1 cellular context compared by ENCODE assay signal in the genomic region with DNA sequence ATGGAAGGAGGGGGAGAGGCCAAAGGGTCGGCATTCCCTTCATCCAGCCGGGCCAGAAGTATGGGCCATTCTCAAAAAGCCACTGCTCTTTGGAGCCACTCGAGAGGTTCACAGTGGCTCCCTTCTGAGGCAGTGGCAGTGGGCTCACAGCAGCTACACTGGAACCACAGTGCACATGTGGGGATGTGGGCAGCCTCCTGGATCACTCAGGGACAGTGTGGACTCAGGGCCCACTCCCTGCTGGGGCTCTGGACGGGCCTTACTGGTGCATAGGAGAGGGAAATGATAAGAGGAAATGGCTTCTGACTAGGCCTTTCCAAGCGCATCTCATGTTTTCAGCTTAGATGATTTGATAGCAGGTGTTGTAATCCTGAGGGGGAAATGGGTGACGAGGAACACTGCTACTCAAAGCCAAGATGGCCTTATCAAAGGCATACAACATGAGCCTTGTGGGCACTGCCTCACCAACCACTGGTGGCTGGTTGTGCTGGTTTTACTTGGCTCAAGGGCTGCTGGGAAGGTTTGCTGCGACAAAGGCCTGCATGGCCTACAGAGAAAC.
TF ChIP-seq lines count a peak whose summit lies in the region.

No MANE protein-coding gene starts in this region.

TF ChIP-seq in HepG2, 621 proteins besides CTCF, POLR2A, EP300 and RAD21 (continued from another document):
- TF ChIP-seq, protein P1, sequence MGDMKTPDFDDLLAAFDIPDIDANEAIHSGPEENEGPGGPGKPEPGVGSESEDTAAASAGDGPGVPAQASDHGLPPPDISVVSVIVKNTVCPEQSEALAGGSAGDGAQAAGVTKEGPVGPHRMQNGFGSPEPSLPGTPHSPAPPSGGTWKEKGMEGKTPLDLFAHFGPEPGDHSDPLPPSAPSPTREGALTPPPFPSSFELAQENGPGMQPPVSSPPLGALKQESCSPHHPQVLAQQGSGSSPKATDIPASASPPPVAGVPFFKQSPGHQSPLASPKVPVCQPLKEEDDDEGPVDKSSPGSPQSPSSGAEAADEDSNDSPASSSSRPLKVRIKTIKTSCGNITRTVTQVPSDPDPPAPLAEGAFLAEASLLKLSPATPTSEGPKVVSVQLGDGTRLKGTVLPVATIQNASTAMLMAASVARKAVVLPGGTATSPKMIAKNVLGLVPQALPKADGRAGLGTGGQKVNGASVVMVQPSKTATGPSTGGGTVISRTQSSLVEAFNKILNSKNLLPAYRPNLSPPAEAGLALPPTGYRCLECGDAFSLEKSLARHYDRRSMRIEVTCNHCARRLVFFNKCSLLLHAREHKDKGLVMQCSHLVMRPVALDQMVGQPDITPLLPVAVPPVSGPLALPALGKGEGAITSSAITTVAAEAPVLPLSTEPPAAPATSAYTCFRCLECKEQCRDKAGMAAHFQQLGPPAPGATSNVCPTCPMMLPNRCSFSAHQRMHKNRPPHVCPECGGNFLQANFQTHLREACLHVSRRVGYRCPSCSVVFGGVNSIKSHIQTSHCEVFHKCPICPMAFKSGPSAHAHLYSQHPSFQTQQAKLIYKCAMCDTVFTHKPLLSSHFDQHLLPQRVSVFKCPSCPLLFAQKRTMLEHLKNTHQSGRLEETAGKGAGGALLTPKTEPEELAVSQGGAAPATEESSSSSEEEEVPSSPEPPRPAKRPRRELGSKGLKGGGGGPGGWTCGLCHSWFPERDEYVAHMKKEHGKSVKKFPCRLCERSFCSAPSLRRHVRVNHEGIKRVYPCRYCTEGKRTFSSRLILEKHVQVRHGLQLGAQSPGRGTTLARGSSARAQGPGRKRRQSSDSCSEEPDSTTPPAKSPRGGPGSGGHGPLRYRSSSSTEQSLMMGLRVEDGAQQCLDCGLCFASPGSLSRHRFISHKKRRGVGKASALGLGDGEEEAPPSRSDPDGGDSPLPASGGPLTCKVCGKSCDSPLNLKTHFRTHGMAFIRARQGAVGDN (CRISPR knock-in tag; IDR thresholded peaks at IDR 0.05) = peak; percentile 27; the same call in 1 of the 2 replicates
- 0 out of 2 replicates have a peak, but pooled peaks have one; percentile 28 for TF ChIP-seq NFKB2 (CRISPR knock-in tag; IDR thresholded peaks at IDR 0.05; ENCODE audit: borderline replicate concordance)
- TF ChIP-seq ZSCAN12 (CRISPR knock-in tag; IDR thresholded peaks at IDR 0.05) = no peak
- no peak for TF ChIP-seq ZBTB37 (CRISPR knock-in tag; IDR thresholded peaks at IDR 0.05)
- peak; percentile 50 for TF ChIP-seq U2AF1 (optimal IDR thresholded peaks at IDR 0.05; ENCODE audit: low read depth, low read length)
- no peak for TF ChIP-seq MEIS2 (CRISPR knock-in tag; IDR thresholded peaks at IDR 0.05)
- TF ChIP-seq MTERF4 (CRISPR knock-in tag; IDR thresholded peaks at IDR 0.05) = 0 out of 2 replicates have a peak, but pooled peaks have one; percentile 49
